In genomic region chr2:85799215-85799956, GRCh38 we compare ENCODE assay signal across 12 cellular contexts. TPM values are rescaled to one million over a fixed set of nuclear protein-coding genes. Genes with fewer than 3 reads are reported as not detected.
A peak's percentile ranks its signal among the peaks of the same experiment; 100 is the strongest.
DNase-seq lines count a peak whose midpoint lies in the region; FAIRE-seq and TF ChIP-seq lines count a peak whose summit lies in the region.
"Had no signal": no experiment of that assay in that cellular context is flagged by ENCODE, and none has a peak within 500 bp of the region (broad histone marks: within the 10 kb centered on the region; RNA-seq: fewer than 3 reads in every experiment).

No MANE protein-coding gene starts in this region.

- TF ChIP-seq CTCF in spleen (IDR thresholded peaks at IDR 0.05 in 8 of 11, conservative IDR thresholded peaks at IDR 0.05 in 3 of 11) (no peak), CD14-positive monocyte (IDR thresholded peaks at IDR 0.05) (no peak), progenitor cell of endocrine pancreas (IDR thresholded peaks at IDR 0.05; ENCODE audit: unreplicated experiment) (no peak)

- FAIRE-seq in RCC 7860 (lab: Jason Lieb, UNC) = peak; percentile 83
- FAIRE-seq: frontal cortex, TTC549 had no signal

- H3K4me3 ChIP-seq in spleen = no peak overlapping the region
- H3K4me3 ChIP-seq: colonic mucosa had no signal

- peaks cover 0 to 9% (median 8%) of the 10 kb centered on the region in 8 donors for H3K9me3 ChIP-seq in spleen
- H3K9me3 ChIP-seq: colonic mucosa had no signal

- H3K36me3 Mint-ChIP-seq in CD14-positive monocyte = no peaks in the 10 kb centered on the region
- H3K36me3 Mint-ChIP-seq in progenitor cell of endocrine pancreas (ENCODE audit: insufficient read depth) = no peaks in the 10 kb centered on the region

- intact Hi-C loops in cardiac septum (cut with DNase I) = loop anchor here (2.0 kb wide), 2 partner anchors 49 to 69 kb away; no protein-coding TSS in a partner anchor
- intact Hi-C loops in spleen (cut with DNase I; ENCODE audit: low total_unique reads) = loop anchor here (10.0 kb wide), 1 partner anchor 55 kb away; no protein-coding TSS in a partner anchor
- intact Hi-C loops in CD14-positive monocyte (cut with micrococcal nuclease) = no loop called here

- H3K4me3 Mint-ChIP-seq in CD14-positive monocyte = no peak overlapping the region
- no peak overlapping the region for H3K4me3 Mint-ChIP-seq in progenitor cell of endocrine pancreas (ENCODE audit: low read depth)

- no peaks in the 10 kb centered on the region for H3K36me3 ChIP-seq in spleen
- H3K36me3 ChIP-seq: colonic mucosa had no signal

- no peak overlapping the region for H3K27ac ChIP-seq in spleen
- H3K27ac ChIP-seq: colonic mucosa had no signal

- no peak for TF ChIP-seq POLR2A in spleen (IDR thresholded peaks at IDR 0.05)

- peaks cover 4 to 9% (median 5%) of the 10 kb centered on the region in 3 donors for H3K27me3 Mint-ChIP-seq in CD14-positive monocyte (ENCODE audit: low read depth in 3 of 3)
- H3K27me3 Mint-ChIP-seq in progenitor cell of endocrine pancreas = peaks cover 33% of the 10 kb centered on the region

- WGBS in spleen, 5 donors = 71 to 86% (median 79%) methylated on average over 7 to 11 of the region's 11 CpGs

- H3K4me1 Mint-ChIP-seq in CD14-positive monocyte = peaks cover 6% of the 10 kb centered on the region
- no peaks in the 10 kb centered on the region for H3K4me1 Mint-ChIP-seq in progenitor cell of endocrine pancreas (ENCODE audit: low read depth)

- peaks cover 0 to 16% (median 9%) of the 10 kb centered on the region in 7 donors for H3K9me3 Mint-ChIP-seq in CD14-positive monocyte
- no peaks in the 10 kb centered on the region for H3K9me3 Mint-ChIP-seq in progenitor cell of endocrine pancreas (ENCODE audit: low read depth)

- DNase-seq in activated CD8-positive, alpha-beta memory T cell treated with anti-CD3 and anti-CD28 coated beads, Interleukin-2, amount 50 U/mL, for 48 hours = peak; percentile 48
- DNase-seq in activated CD8-positive, alpha-beta memory T cell treated with anti-CD3 and anti-CD28 coated beads, Interleukin-2, amount 50 U/mL, for 4 hours = no peak
- peak; percentile 77 for DNase-seq in RCC 7860 (ENCODE audit: low spot score)
- peak; percentile 76 for DNase-seq in cardiac septum (ENCODE audit: low spot score)
- DNase-seq in spleen = peak; percentile 60
- DNase-seq in CD14-positive monocyte (ENCODE audit: low spot score) = no peak
- DNase-seq in CD1c-positive myeloid dendritic cell (ENCODE audit: extremely low spot score) = no peak
- DNase-seq in progenitor cell of endocrine pancreas (ENCODE audit: low spot score, unreplicated experiment) = no peak
- DNase-seq: colonic mucosa, H7 had no signal

- H3K27me3 ChIP-seq in spleen (replicated peaks in 1 of 7) = peaks cover 0 to 26% (median 0%) of the 10 kb centered on the region in 7 donors
- H3K27me3 ChIP-seq: colonic mucosa had no signal

- H3K27ac Mint-ChIP-seq in CD14-positive monocyte (no peak overlapping the region), progenitor cell of endocrine pancreas (no peak overlapping the region)

- H3K4me1 ChIP-seq in spleen = peaks cover 4 to 40% (median 25%) of the 10 kb centered on the region in 6 donors
- H3K4me1 ChIP-seq: colonic mucosa had no signal

RNA-seq across cellular contexts. Expression of gene ATOH8, which starts 45.6 kb away (rescaled TPM):
- total RNA-seq in cardiac septum (21.0 TPM), spleen (10 to 100 TPM in 6 of 7 donors, 1 to 10 TPM in 1; 6.4 to 53.0 (median 18.6) TPM), progenitor cell of endocrine pancreas (1.3 and 1.7 TPM in 2 replicates)
- polyA plus RNA-seq in spleen (10 to 100 TPM in 1 of 3 donors, 1 to 10 TPM in 2; 7.2 to 17.6 (median 9.4) TPM), CD14-positive monocyte (1 to 10 TPM; 2.0 to 2.1 TPM)

Comparison
In these comparisons a context has a peak if more than half of its experiments do, and no peak if none do; other contexts are left out.
1. DNase-seq: peak in activated CD8-positive, alpha-beta memory T cell treated with anti-CD3 and anti-CD28 coated beads, Interleukin-2, amount 50 U/mL, for 48 hours (single experiment), RCC 7860 (single experiment), cardiac septum (single experiment) and spleen (single experiment); none in activated CD8-positive, alpha-beta memory T cell treated with anti-CD3 and anti-CD28 coated beads, Interleukin-2, amount 50 U/mL, for 4 hours (single experiment), CD14-positive monocyte (single experiment), CD1c-positive myeloid dendritic cell (single experiment) and progenitor cell of endocrine pancreas (single experiment).
2. intact Hi-C loops: an anchor here in cardiac septum (2.0 kb wide) and spleen (10.0 kb wide); none called in CD14-positive monocyte.